In genomic region chr18:61605376-61606067, GRCh38 we compare ENCODE assay signal across 12 cellular contexts.
DNase-seq lines count a peak whose midpoint lies in the region; ATAC-seq and TF ChIP-seq lines count a peak whose summit lies in the region.
"Had no signal": no experiment of that assay in that cellular context is flagged by ENCODE, and none has a peak within 500 bp of the region (broad histone marks: within the 10 kb centered on the region; RNA-seq: fewer than 3 reads in every experiment).

No MANE protein-coding gene starts in this region.

- DNase-seq in AG04449 (ENCODE audit: low read depth, low spot score): no peak
- DNase-seq in SJSA1 (ENCODE audit: low read depth in 1 of 2, low spot score in 2 of 2): no peak
- peak in 1 of 2 donors; percentile 8 for DNase-seq in fibroblast of lung (ENCODE audit: low read depth in 2 of 2)
- no peak for DNase-seq in neural progenitor cell (ENCODE audit: low spot score)
- DNase-seq in activated CD4-positive, CD25-positive, alpha-beta regulatory T cell treated with anti-CD3 and anti-CD28 coated beads, Interleukin-2, amount 50 U/mL, for 72 hours: no peak
- no peak for DNase-seq in stimulated activated CD4-positive, alpha-beta T cell treated with anti-CD3 and anti-CD28 coated beads, Interleukin-4, amount 100 ng/mL, for 4 hours
- DNase-seq in activated CD4-positive, CD25-positive, alpha-beta regulatory T cell (lab: John Stamatoyannopoulos, UW): no peak
- DNase-seq: GDM1, naive B cell had no signal

- H4K20me1 ChIP-seq in fibroblast of lung (ENCODE audit: control insufficient read depth, extremely low read depth, insufficient read depth, low read length) (no peaks in the 10 kb centered on the region), neural progenitor cell (ENCODE audit: low read depth) (peaks cover 10% of the 10 kb centered on the region)

- no peak for ATAC-seq in GM21515 (IDR thresholded peaks at IDR 0.05; ENCODE audit: unreplicated experiment)

- H3K4me1 ChIP-seq in SJSA1 (replicated peaks): peaks cover 75% of the 10 kb centered on the region
- peaks cover 14% of the 10 kb centered on the region for H3K4me1 ChIP-seq in fibroblast of lung (ENCODE audit: control insufficient read depth, extremely low read depth, insufficient read depth, low read length)
- peaks cover 13% of the 10 kb centered on the region for H3K4me1 ChIP-seq in neural progenitor cell

- peaks cover 13% of the 10 kb centered on the region for H3F3A ChIP-seq in neural progenitor cell (ENCODE audit: low read depth)

- peaks cover 25% of the 10 kb centered on the region for H3K4me1 Mint-ChIP-seq in neural progenitor cell
- H3K4me1 Mint-ChIP-seq: B cell; central memory CD8-positive, alpha-beta T cell; naive B cell had no signal

- H3K9ac ChIP-seq in fibroblast of lung (ENCODE audit: insufficient read depth, low read length) (peak overlapping the region; percentile 64), neural progenitor cell (no peak overlapping the region)

- H3K27ac ChIP-seq in SJSA1: peak overlapping the region; percentile 97
- peak overlapping the region; percentile 93 for H3K27ac ChIP-seq in fibroblast of lung (ENCODE audit: insufficient read depth, low read length)
- H3K27ac ChIP-seq in neural progenitor cell: no peak overlapping the region

- peaks cover 13% of the 10 kb centered on the region for H3K27me3 Mint-ChIP-seq in neural progenitor cell (ENCODE audit: insufficient read depth, low read depth)

- peaks cover 13% of the 10 kb centered on the region for H3K79me2 ChIP-seq in fibroblast of lung (ENCODE audit: control insufficient read depth, insufficient read depth, low read length)
- no peaks in the 10 kb centered on the region for H3K79me2 ChIP-seq in neural progenitor cell (ENCODE audit: low read depth)

- TF ChIP-seq CTCF in AG04449 (IDR thresholded peaks at IDR 0.05; ENCODE audit: insufficient read depth, low read length, missing control alignments) (no peak), fibroblast of lung (conservative IDR thresholded peaks at IDR 0.05 in 1 of 2, IDR thresholded peaks at IDR 0.05 in 1 of 2; ENCODE audit: low read depth in 1 of 2, low read length in 2 of 2) (no peak), neural progenitor cell (IDR thresholded peaks at IDR 0.05) (no peak)

- peak overlapping the region; percentile 65 for H2AFZ ChIP-seq in fibroblast of lung (ENCODE audit: low read length)
- H2AFZ ChIP-seq in neural progenitor cell (replicated peaks): no peak overlapping the region

- no peak overlapping the region for H3K27ac Mint-ChIP-seq in neural progenitor cell
- H3K27ac Mint-ChIP-seq: B cell, naive B cell had no signal

- H3K4me2 ChIP-seq in fibroblast of lung (ENCODE audit: extremely low read depth, insufficient read depth, low read length) (peak overlapping the region; percentile 92), neural progenitor cell (peak overlapping the region; percentile 61)

- H3K4me3 ChIP-seq in AG04449 (ENCODE audit: low read depth, low read length): peak overlapping the region; percentile 57
- H3K4me3 ChIP-seq in SJSA1: peak overlapping the region; percentile 26
- peak overlapping the region; percentile 56 to 69 (median 64) for H3K4me3 ChIP-seq in fibroblast of lung (replicated peaks in 1 of 4; ENCODE audit: control extremely low read depth in 1 of 4, insufficient read depth in 1 of 4, low read depth in 3 of 4, low read length in 4 of 4)
- H3K4me3 ChIP-seq in neural progenitor cell: peak overlapping the region; percentile 32

- H3K27me3 ChIP-seq in SJSA1 (replicated peaks): no peaks in the 10 kb centered on the region
- H3K27me3 ChIP-seq in fibroblast of lung (ENCODE audit: control insufficient read depth, insufficient read depth, low read length): no peaks in the 10 kb centered on the region
- H3K27me3 ChIP-seq in neural progenitor cell: peaks cover 38% of the 10 kb centered on the region

- H3K36me3 Mint-ChIP-seq in neural progenitor cell: no peaks in the 10 kb centered on the region
- H3K36me3 Mint-ChIP-seq: naive B cell had no signal

- H3K9me3 ChIP-seq in SJSA1 (replicated peaks): no peaks in the 10 kb centered on the region
- no peaks in the 10 kb centered on the region for H3K9me3 ChIP-seq in fibroblast of lung (ENCODE audit: control insufficient read depth, insufficient read depth, low read depth, low read length)
- H3K9me3 ChIP-seq in neural progenitor cell (ENCODE audit: low read depth): no peaks in the 10 kb centered on the region

- no peak overlapping the region for H3K4me3 Mint-ChIP-seq in neural progenitor cell
- H3K4me3 Mint-ChIP-seq: B cell; central memory CD8-positive, alpha-beta T cell; naive B cell had no signal

- CTCF ChIA-PET in AG04449 (lab: Yijun Ruan, JAX): interaction anchor here (0.9 to 4.9 kb wide), 5 partner anchors 21 to 295 kb away, joined by 3 to 39 read pairs (median 4); no protein-coding TSS in a partner anchor

- H3K36me3 ChIP-seq in SJSA1 (peaks cover 7% of the 10 kb centered on the region; the same call in 1 of the 2 replicates), fibroblast of lung (ENCODE audit: control insufficient read depth, insufficient read depth, low read length) (no peaks in the 10 kb centered on the region), neural progenitor cell (no peaks in the 10 kb centered on the region)

- POLR2A ChIA-PET in AG04449 (lab: Yijun Ruan, JAX): interaction anchor here (0.7 to 1.5 kb wide), 3 partner anchors 36 to 522 kb away, joined by 3 to 4 read pairs (median 3); no protein-coding TSS in a partner anchor

- H3K9me3 Mint-ChIP-seq in neural progenitor cell: peaks cover 8% of the 10 kb centered on the region
- H3K9me3 Mint-ChIP-seq: central memory CD8-positive, alpha-beta T cell had no signal
